In genomic region chr22:23800297-23801237, GRCh38 we compare ENCODE assay signal across 1 cellular context.
TF ChIP-seq lines count a peak whose summit lies in the region.

No MANE protein-coding gene starts in this region.

TF ChIP-seq in GM12878, 131 proteins besides CTCF, POLR2A, EP300 and RAD21 (continued from another document and continues in another):
- TF ChIP-seq ELK1 (IDR thresholded peaks at IDR 0.05; ENCODE audit: low read depth, low read length) (no peak), SUZ12 (IDR thresholded peaks at IDR 0.05; ENCODE audit: unreplicated experiment) (no peak), BCL11A (IDR thresholded peaks at IDR 0.05; ENCODE audit: low read depth, low read length) (peak; percentile 57; the same call in 1 of the 2 replicates), PRDM15 (CRISPR knock-in tag; IDR thresholded peaks at IDR 0.05) (no peak), NR2F1 (conservative IDR thresholded peaks at IDR 0.05) (peak; percentile 88), REST (IDR thresholded peaks at IDR 0.05; ENCODE audit: low read depth, low read length) (no peak), MYB (IDR thresholded peaks at IDR 0.05; ENCODE audit: borderline replicate concordance, low read depth, low read length) (no peak), EED (IDR thresholded peaks at IDR 0.05; ENCODE audit: low read depth) (peak; percentile 85), IRF4 (IDR thresholded peaks at IDR 0.05; ENCODE audit: low read depth, low read length) (peak; percentile 81), KLF5 (IDR thresholded peaks at IDR 0.05; ENCODE audit: partially characterized antibody) (no peak), ZNF622 (IDR thresholded peaks at IDR 0.05) (no peak), USF1 (IDR thresholded peaks at IDR 0.05; ENCODE audit: borderline replicate concordance, extremely low read length, insufficient read depth, low read depth, low read length) (no peak), CHD4 (IDR thresholded peaks at IDR 0.05) (0 out of 2 replicates have a peak, but pooled peaks have one; percentile 75), ATF3 (IDR thresholded peaks at IDR 0.05; ENCODE audit: borderline replicate concordance, extremely low read depth, low read depth, low read length) (no peak), ZBTB4 (CRISPR knock-in tag; IDR thresholded peaks at IDR 0.05) (no peak), MLLT1 (IDR thresholded peaks at IDR 0.05) (no peak), MTA3 (IDR thresholded peaks at IDR 0.05; ENCODE audit: borderline replicate concordance, low read length) (peak; percentile 29; the same call in 1 of the 2 replicates), MXI1 (IDR thresholded peaks at IDR 0.05; ENCODE audit: low read depth, low read length) (peak; percentile 32; the same call in 1 of the 2 replicates), PBX3 (IDR thresholded peaks at IDR 0.05; ENCODE audit: insufficient replicate concordance, low read depth, low read length) (no peak), ZSCAN29 (IDR thresholded peaks at IDR 0.05) (no peak), POLR2AphosphoS5 (IDR thresholded peaks at IDR 0.05; ENCODE audit: low read length) (peak; percentile 37), ZNF207 (IDR thresholded peaks at IDR 0.05; ENCODE audit: borderline replicate concordance) (no peak), LARP7 (IDR thresholded peaks at IDR 0.05) (0 out of 2 replicates have a peak, but pooled peaks have one; percentile 36), ZBED1 (IDR thresholded peaks at IDR 0.05; ENCODE audit: borderline replicate concordance) (no peak), KDM1A (IDR thresholded peaks at IDR 0.05; ENCODE audit: borderline replicate concordance) (no peak), ZBTB40 (IDR thresholded peaks at IDR 0.05; ENCODE audit: borderline replicate concordance) (peak; percentile 35; the same call in 1 of the 2 replicates), BHLHE40 (IDR thresholded peaks at IDR 0.05; ENCODE audit: borderline replicate concordance in 1 of 2, low read depth in 2 of 2, low read length in 1 of 2) (peak; percentile 86 to 88), TCF3 (IDR thresholded peaks at IDR 0.05; ENCODE audit: borderline replicate concordance, insufficient read depth, low read depth, low read length) (peak; percentile 71; the same call in 1 of the 2 replicates), GATAD2B (conservative IDR thresholded peaks at IDR 0.05; ENCODE audit: low read depth) (no peak; the same call in 1 of the 2 replicates), RB1 (IDR thresholded peaks at IDR 0.05; ENCODE audit: borderline replicate concordance) (no peak; the same call in 1 of the 2 replicates), EZH2 (IDR thresholded peaks at IDR 0.05; ENCODE audit: borderline replicate concordance, control insufficient read depth, low read depth, low read length) (no peak), SKIL (IDR thresholded peaks at IDR 0.05; ENCODE audit: low read depth, poor library complexity, severe bottlenecking) (no peak), WRNIP1 (IDR thresholded peaks at IDR 0.05; ENCODE audit: borderline replicate concordance, low read depth, low read length) (no peak), ZNF24 (IDR thresholded peaks at IDR 0.05) (no peak)
